ENCODE assay signal across 8 cellular contexts in genomic region chr2:135531231-135532197, GRCh38. TPM values are rescaled to one million over a fixed set of nuclear protein-coding genes. Genes with fewer than 3 reads are reported as not detected.
A peak's percentile ranks its signal among the peaks of the same experiment; 100 is the strongest.
DNase-seq lines count a peak whose midpoint lies in the region; ATAC-seq and TF ChIP-seq lines count a peak whose summit lies in the region.

TSS of gene R3HDM1 (plus strand) at chr2:135531484. CDS start at chr2:135604846, 73,362 bp downstream.

- ATAC-seq in GM21576 (IDR thresholded peaks at IDR 0.05; ENCODE audit: unreplicated experiment) (peak; percentile 78), PC-3 (peak; percentile 81), mucosa of descending colon (peak; percentile 91)

- H3K9me2 ChIP-seq in PC-3 (replicated peaks; ENCODE audit: low read length): no peaks in the 10 kb centered on the region

- DNase-seq in DMS53 (lab: John Stamatoyannopoulos, UW) (peak; percentile 95), PC-3 (peak; percentile 99), activated T-cell treated with anti-CD3 and anti-CD28 coated beads for 48 hours (ENCODE audit: low read depth) (peak; percentile 90), epithelial cell of prostate (ENCODE audit: low read depth, low spot score) (peak; percentile 99), mucosa of descending colon (peak; percentile 94 to 99 (median 96))
- peak; percentile 91 for DNase-seq in stimulated activated CD8-positive, alpha-beta memory T cell treated with anti-CD3 and anti-CD28 coated beads, Interleukin-4, amount 100 ng/mL, for 24 hours (ENCODE audit: low read depth)

- H3K27me3 ChIP-seq in PC-3 (ENCODE audit: low read length): no peaks in the 10 kb centered on the region

- POLR2A ChIA-PET in PC-3 (lab: Charles Lee; ENCODE audit: unreplicated experiment): interaction anchor here (0.6 to 0.8 kb wide), 3 partner anchors 9 to 534 kb away, joined by 3 to 6 read pairs (median 4); no protein-coding TSS in a partner anchor

- peak within 1 kb of the TSS; percentile 87 for H2AFZ ChIP-seq in PC-3 (ENCODE audit: low read length)

- H3K4me2 ChIP-seq in PC-3 (ENCODE audit: low read length): peak within 1 kb of the TSS; percentile 92

- no peaks in the 10 kb centered on the region for H3K9me3 ChIP-seq in PC-3 (ENCODE audit: low read length)
- no peaks in the 10 kb centered on the region for H3K9me3 ChIP-seq in mucosa of descending colon

- TF ChIP-seq RAD21 in Ishikawa (IDR thresholded peaks at IDR 0.05; ENCODE audit: low read depth): no peak

- 0 out of 2 replicates have a peak, but pooled peaks cover 6% of the 10 kb centered on the region for H4K20me1 ChIP-seq in PC-3 (ENCODE audit: low read length)

- intact Hi-C loops in PC-3 (cut with micrococcal nuclease) (loop anchor here (2.0 to 5.0 kb wide), 2 partner anchors 59 to 131 kb away; no protein-coding TSS in a partner anchor), mucosa of descending colon (cut with DNase I, micrococcal nuclease) (no loop called here)

- CTCF ChIA-PET in PC-3 (lab: Charles Lee): interaction anchor here (0.8 kb wide), 1 partner anchor 9 kb away, joined by 3 read pairs; no protein-coding TSS in a partner anchor

- TSS peak; percentile 24 for BruUV-seq in PC-3 (replicated peaks; lab: Mats Ljungman, UMichigan)

- no peak for TF ChIP-seq EP300 in Ishikawa (IDR thresholded peaks at IDR 0.05; ENCODE audit: borderline replicate concordance)

- H3K4me3 ChIP-seq in PC-3 (ENCODE audit: low read length) (peak within 1 kb of the TSS; percentile 89), mucosa of descending colon (peak within 1 kb of the TSS; percentile 79)

- H3K4me1 ChIP-seq in PC-3 (ENCODE audit: insufficient read depth, low read length) (peaks cover 18% of the 10 kb centered on the region), mucosa of descending colon (ENCODE audit: low read depth) (peaks cover 12% of the 10 kb centered on the region)

- H3K79me2 ChIP-seq in PC-3 (ENCODE audit: low read length): peaks cover 73% of the 10 kb centered on the region

- H3K36me3 ChIP-seq in PC-3 (ENCODE audit: low read depth, low read length) (no peaks in the 10 kb centered on the region), mucosa of descending colon (ENCODE audit: low read depth) (no peaks in the 10 kb centered on the region)

- peak within 1 kb of the TSS; percentile 83 for H3K9ac ChIP-seq in PC-3 (ENCODE audit: low read length)

- TF ChIP-seq CTCF in PC-3 (conservative IDR thresholded peaks at IDR 0.05; ENCODE audit: low read depth, low read length) (0 out of 2 replicates have a peak, but pooled peaks have one; percentile 25), mucosa of descending colon (IDR thresholded peaks at IDR 0.05) (no peak)

- H3F3A ChIP-seq in PC-3 (ENCODE audit: low read length, unreplicated experiment): no peaks in the 10 kb centered on the region

- H3K27ac ChIP-seq in PC-3 (ENCODE audit: low read length) (peak within 1 kb of the TSS; percentile 81), epithelial cell of prostate (peak within 1 kb of the TSS; percentile 82)

TF ChIP-seq in Ishikawa, 13 proteins besides CTCF, POLR2A, EP300 and RAD21:
- peak; percentile 49 for TF ChIP-seq TAF1 (IDR thresholded peaks at IDR 0.05; ENCODE audit: low read depth)
- TF ChIP-seq EGR1 (IDR thresholded peaks at IDR 0.05): no peak
- TF ChIP-seq TEAD4 (IDR thresholded peaks at IDR 0.05): no peak
- TF ChIP-seq CREB1 (IDR thresholded peaks at IDR 0.05; ENCODE audit: low read depth): no peak
- TF ChIP-seq TCF12 (IDR thresholded peaks at IDR 0.05; ENCODE audit: low read depth): no peak
- peak; percentile 92 for TF ChIP-seq ZBTB7A (IDR thresholded peaks at IDR 0.05; ENCODE audit: low read depth)
- TF ChIP-seq REST (IDR thresholded peaks at IDR 0.05; ENCODE audit: low read depth): no peak
- peak; percentile 50; the same call in 1 of the 2 replicates for TF ChIP-seq NFIC (IDR thresholded peaks at IDR 0.05)
- peak; percentile 54 for TF ChIP-seq MAX (IDR thresholded peaks at IDR 0.05)

RNA-seq across cellular contexts. Expression of gene R3HDM1, which starts in this region (rescaled TPM):
- total RNA-seq in PC-3 (2014; rRNA removed) (12.8 and 24.4 TPM in 2 replicates), mucosa of descending colon (10 to 100 TPM; 22.3 to 26.1 (median 25.2) TPM)

Comparison
In these comparisons a context has a peak if more than half of its experiments do, and no peak if none do; other contexts are left out.
1. Peak in every context shown above with its lines: DNase-seq, ATAC-seq, H3K4me3 ChIP-seq and H3K27ac ChIP-seq.